ENCODE assay signal across 9 cellular contexts in genomic region chrX:107154787-107155620, GRCh38. TPM values are rescaled to one million over a fixed set of nuclear protein-coding genes. Genes with fewer than 3 reads are reported as not detected.
DNase-seq lines count a peak whose midpoint lies in the region; ATAC-seq lines count a peak whose summit lies in the region.
"Had no signal": no experiment of that assay in that cellular context is flagged by ENCODE, and none has a peak within 500 bp of the region (broad histone marks: within the 10 kb centered on the region; RNA-seq: fewer than 3 reads in every experiment).

No MANE protein-coding gene starts in this region.

- peak; percentile 61 for ATAC-seq in activated naive CD8-positive, alpha-beta T cell treated with anti-CD3 and anti-CD28 coated beads, Interleukin-2, amount 10 ng/mL, durations not matched to agents 7 days and 5 days (ENCODE audit: low read depth)
- ATAC-seq in HG03432 (IDR thresholded peaks at IDR 0.05; ENCODE audit: unreplicated experiment) (no peak), HG02798 (IDR thresholded peaks at IDR 0.05; ENCODE audit: poor library complexity, unreplicated experiment) (no peak)

- H3K79me1 ChIP-seq in mesenchymal stem cell (replicated peaks; ENCODE audit: low read length, poor library complexity, severe bottlenecking) = no peaks in the 10 kb centered on the region

- no peak overlapping the region for H3K27ac Mint-ChIP-seq in activated naive CD8-positive, alpha-beta T cell treated with anti-CD3 and anti-CD28 coated beads, Interleukin-2, amount 10 ng/mL, durations not matched to agents 7 days and 5 days

- no peak overlapping the region for H3K4me2 ChIP-seq in mesenchymal stem cell (ENCODE audit: low read length, poor library complexity, severe bottlenecking)

- no peak overlapping the region for H2BK15ac ChIP-seq in mesenchymal stem cell (ENCODE audit: low read depth, poor library complexity, severe bottlenecking)

- H3K36me3 Mint-ChIP-seq in activated naive CD8-positive, alpha-beta T cell treated with anti-CD3 and anti-CD28 coated beads, Interleukin-2, amount 10 ng/mL, durations not matched to agents 7 days and 5 days = no peaks in the 10 kb centered on the region

- no peaks in the 10 kb centered on the region for H3K9me3 Mint-ChIP-seq in activated naive CD8-positive, alpha-beta T cell treated with anti-CD3 and anti-CD28 coated beads, Interleukin-2, amount 10 ng/mL, durations not matched to agents 7 days and 5 days

- H3K23ac ChIP-seq in mesenchymal stem cell (ENCODE audit: low read length in 2 of 2) = no peak overlapping the region

- H3K36me3 ChIP-seq in mesenchymal stem cell (ENCODE audit: control insufficient read depth in 1 of 2, insufficient read depth in 2 of 2, low read depth in 1 of 2, low read length in 2 of 2) = no peaks in the 10 kb centered on the region

- H3K9ac ChIP-seq in mesenchymal stem cell (ENCODE audit: low read length) = no peak overlapping the region

- H3K27me3 Mint-ChIP-seq in activated naive CD8-positive, alpha-beta T cell treated with anti-CD3 and anti-CD28 coated beads, Interleukin-2, amount 10 ng/mL, durations not matched to agents 7 days and 5 days = no peaks in the 10 kb centered on the region

- H2BK5ac ChIP-seq in mesenchymal stem cell (ENCODE audit: low read depth, low read length, poor library complexity, severe bottlenecking) = no peak overlapping the region

- no peak overlapping the region for H4K91ac ChIP-seq in mesenchymal stem cell (ENCODE audit: low read length)

- no peak overlapping the region for H3K4ac ChIP-seq in mesenchymal stem cell (ENCODE audit: low read depth in 1 of 2, low read length in 2 of 2)

- H3K27ac ChIP-seq in mesenchymal stem cell (ENCODE audit: low read length, poor library complexity, severe bottlenecking) = no peak overlapping the region

- no peaks in the 10 kb centered on the region for H3K27me3 ChIP-seq in mesenchymal stem cell (ENCODE audit: control insufficient read depth in 1 of 2, insufficient read depth in 1 of 2, low read length in 2 of 2)

- peaks cover 3% of the 10 kb centered on the region for H3K9me3 ChIP-seq in mesenchymal stem cell (ENCODE audit: control insufficient read depth, low read length)

- no peak overlapping the region for H2AFZ ChIP-seq in mesenchymal stem cell (ENCODE audit: low read depth, low read length)

- no peak overlapping the region for H3K4me3 ChIP-seq in mesenchymal stem cell (ENCODE audit: insufficient read depth in 1 of 2, low read depth in 1 of 2, low read length in 2 of 2)

- no peak overlapping the region for H2BK120ac ChIP-seq in mesenchymal stem cell (ENCODE audit: low read depth, low read length)

- no peak overlapping the region for H3K18ac ChIP-seq in mesenchymal stem cell (ENCODE audit: low read depth in 1 of 2, low read length in 2 of 2)

- no peak overlapping the region for H2AK5ac ChIP-seq in mesenchymal stem cell (ENCODE audit: low read length, severe bottlenecking)

- peak overlapping the region; percentile 69 for H3K4me3 Mint-ChIP-seq in activated naive CD8-positive, alpha-beta T cell treated with anti-CD3 and anti-CD28 coated beads, Interleukin-2, amount 10 ng/mL, durations not matched to agents 7 days and 5 days

- POLR2A ChIA-PET in activated naive CD8-positive, alpha-beta T cell treated with anti-CD3 and anti-CD28 coated beads, Interleukin-2, amount 10 ng/mL, durations not matched to agents 7 days and 5 days (lab: Charles Lee) = interaction anchor here (1.4 kb wide), 1 partner anchor 19 kb away, joined by 3 read pairs; no protein-coding TSS in a partner anchor

- H4K8ac ChIP-seq in mesenchymal stem cell (ENCODE audit: low read length) = no peak overlapping the region

- no peak overlapping the region for H2BK12ac ChIP-seq in mesenchymal stem cell (ENCODE audit: low read length in 2 of 2)

- peaks cover 3% of the 10 kb centered on the region for H3K4me1 Mint-ChIP-seq in activated naive CD8-positive, alpha-beta T cell treated with anti-CD3 and anti-CD28 coated beads, Interleukin-2, amount 10 ng/mL, durations not matched to agents 7 days and 5 days

- H3K14ac ChIP-seq in mesenchymal stem cell (ENCODE audit: low read length in 2 of 2) = no peak overlapping the region

- WGBS in mesenchymal stem cell = 80% methylated on average over 5 of the region's 6 CpGs

- DNase-seq in DMS79 treated with DMSO at 0.1 percent for 48 hours (lab: John Stamatoyannopoulos, UW) = peak; percentile 14
- peak; percentile 63 for DNase-seq in MV-4-11 (lab: John Stamatoyannopoulos, UW)
- DNase-seq in activated naive CD8-positive, alpha-beta T cell treated with anti-CD3 and anti-CD28 coated beads, Interleukin-2, amount 10 ng/mL, durations not matched to agents 7 days and 5 days = no peak
- DNase-seq in mesenchymal stem cell = peak; percentile 38
- DNase-seq in GDM1 (lab: John Stamatoyannopoulos, UW) = no peak
- DNase-seq in SHP77 (lab: John Stamatoyannopoulos, UW) = no peak
- DNase-seq: amygdala had no signal

- H3K4me1 ChIP-seq in mesenchymal stem cell (ENCODE audit: control insufficient read depth, insufficient read depth, low read depth, low read length) = peaks cover 2% of the 10 kb centered on the region

RNA-seq across cellular contexts. Expression of gene RBM41, which starts 36.4 kb away (rescaled TPM):
- total RNA-seq in activated naive CD8-positive, alpha-beta T cell treated with anti-CD3 and anti-CD28 coated beads, Interleukin-2, amount 10 ng/mL, durations not matched to agents 7 days and 5 days = 10 to 100 TPM; 19.2 to 19.7 TPM
- 9.5 TPM for polyA plus RNA-seq in mesenchymal stem cell (2013, experiment 1 of 2)
- 9.0 TPM for polyA plus RNA-seq in mesenchymal stem cell (2013, experiment 2 of 2)

RNA-seq across cellular contexts. Expression of gene NUP62CL, which starts 51.2 kb away (rescaled TPM):
- total RNA-seq in activated naive CD8-positive, alpha-beta T cell treated with anti-CD3 and anti-CD28 coated beads, Interleukin-2, amount 10 ng/mL, durations not matched to agents 7 days and 5 days = 1 to 10 TPM; 1.8 to 3.5 TPM
- polyA plus RNA-seq in mesenchymal stem cell (2013, experiment 1 of 2) = 0.21 TPM
- 0.07 TPM for polyA plus RNA-seq in mesenchymal stem cell (2013, experiment 2 of 2)

RNA-seq across cellular contexts. Expression of gene DNAAF6, which starts 51.4 kb away (rescaled TPM):
- not detected for total RNA-seq in activated naive CD8-positive, alpha-beta T cell treated with anti-CD3 and anti-CD28 coated beads, Interleukin-2, amount 10 ng/mL, durations not matched to agents 7 days and 5 days
- not detected for polyA plus RNA-seq in mesenchymal stem cell (2013, experiment 1 of 2)
- not detected for polyA plus RNA-seq in mesenchymal stem cell (2013, experiment 2 of 2)

Comparison
In these comparisons a context has a peak if more than half of its experiments do, and no peak if none do; other contexts are left out.
1. DNase-seq: peak in DMS79 treated with DMSO at 0.1 percent for 48 hours (single experiment), MV-4-11 (single experiment) and mesenchymal stem cell (single experiment); none in activated naive CD8-positive, alpha-beta T cell treated with anti-CD3 and anti-CD28 coated beads, Interleukin-2, amount 10 ng/mL, durations not matched to agents 7 days and 5 days (single experiment), GDM1 (single experiment) and SHP77 (0 of 2).